Comparison of ENCODE assay signal across 9 cellular contexts in genomic region chr11:83162377-83162776, GRCh38. TPM values are rescaled to one million over a fixed set of nuclear protein-coding genes. Genes with fewer than 3 reads are reported as not detected.
A peak's percentile ranks its signal among the peaks of the same experiment; 100 is the strongest.
DNase-seq lines count a peak whose midpoint lies in the region; ATAC-seq and TF ChIP-seq lines count a peak whose summit lies in the region.
"Had no signal": no experiment of that assay in that cellular context is flagged by ENCODE, and none has a peak within 500 bp of the region (broad histone marks: within the 10 kb centered on the region; RNA-seq: fewer than 3 reads in every experiment).

No MANE protein-coding gene starts in this region.

- no peaks in the 10 kb centered on the region for H3K27me3 Mint-ChIP-seq in stimulated activated naive CD8-positive, alpha-beta T cell treated with anti-CD3 and anti-CD28 coated beads, Interleukin-15, Interleukin-2, amounts not matched to agents 100 ng/mL and 50 ng/mL, for 24 hours

- H3K4me3 ChIP-seq in colonic mucosa: no peak overlapping the region

- no peak for ATAC-seq in stimulated activated naive CD8-positive, alpha-beta T cell treated with anti-CD3 and anti-CD28 coated beads, Interleukin-15, Interleukin-2, amounts not matched to agents 100 U/mL and 50 U/mL, for 24 hours
- peak; percentile 45 for ATAC-seq in HG03469 (IDR thresholded peaks at IDR 0.05; ENCODE audit: unreplicated experiment)
- ATAC-seq in HG02970 (IDR thresholded peaks at IDR 0.05; ENCODE audit: low FRiP score, unreplicated experiment): no peak
- no peak for ATAC-seq in sciatic nerve

- TF ChIP-seq CTCF in colonic mucosa (IDR thresholded peaks at IDR 0.05): no peak

- peaks cover 67% of the 10 kb centered on the region for H3K4me1 Mint-ChIP-seq in stimulated activated naive CD8-positive, alpha-beta T cell treated with anti-CD3 and anti-CD28 coated beads, Interleukin-15, Interleukin-2, amounts not matched to agents 100 ng/mL and 50 ng/mL, for 24 hours (ENCODE audit: low read depth)

- H3K27ac Mint-ChIP-seq in stimulated activated naive CD8-positive, alpha-beta T cell treated with anti-CD3 and anti-CD28 coated beads, Interleukin-15, Interleukin-2, amounts not matched to agents 100 ng/mL and 50 ng/mL, for 24 hours: peak overlapping the region; percentile 67

- no peak for DNase-seq in stimulated activated naive CD8-positive, alpha-beta T cell treated with anti-CD3 and anti-CD28 coated beads, Interleukin-15, Interleukin-2, amounts not matched to agents 100 U/mL and 50 U/mL, for 24 hours
- DNase-seq in colonic mucosa (no peak), sciatic nerve (ENCODE audit: low spot score) (no peak), UCSD-AML1 (lab: John Stamatoyannopoulos, UW; ENCODE audit: unreplicated experiment) (no peak), kidney tubule cell (ENCODE audit: low spot score) (no peak)
- DNase-seq: DMS53 had no signal

- H3K4me1 ChIP-seq in colonic mucosa: no peaks in the 10 kb centered on the region

- no peaks in the 10 kb centered on the region for H3K27me3 ChIP-seq in colonic mucosa

- H3K36me3 Mint-ChIP-seq in stimulated activated naive CD8-positive, alpha-beta T cell treated with anti-CD3 and anti-CD28 coated beads, Interleukin-15, Interleukin-2, amounts not matched to agents 100 ng/mL and 50 ng/mL, for 24 hours (ENCODE audit: low read depth): peaks cover 79% of the 10 kb centered on the region

- H3K4me3 Mint-ChIP-seq in stimulated activated naive CD8-positive, alpha-beta T cell treated with anti-CD3 and anti-CD28 coated beads, Interleukin-15, Interleukin-2, amounts not matched to agents 100 ng/mL and 50 ng/mL, for 24 hours: peak overlapping the region; percentile 99

- H3K9ac ChIP-seq in colonic mucosa (ENCODE audit: low read depth in 2 of 2, low read length in 2 of 2): no peak overlapping the region

- intact Hi-C loops in colonic mucosa (cut with DNase I) (no loop called here), sciatic nerve (cut with DNase I) (no loop called here)

- no peaks in the 10 kb centered on the region for H3K9me3 Mint-ChIP-seq in stimulated activated naive CD8-positive, alpha-beta T cell treated with anti-CD3 and anti-CD28 coated beads, Interleukin-15, Interleukin-2, amounts not matched to agents 100 ng/mL and 50 ng/mL, for 24 hours

- no peaks in the 10 kb centered on the region for H3K9me3 ChIP-seq in colonic mucosa

- peaks cover 9% of the 10 kb centered on the region for H3K36me3 ChIP-seq in colonic mucosa

- H3K27ac ChIP-seq in colonic mucosa: peak overlapping the region; percentile 10

RNA-seq across cellular contexts. Expression of gene PCF11, which starts 5.4 kb away (rescaled TPM):
- total RNA-seq in colonic mucosa: 10 to 100 TPM; 39.2 to 46.0 TPM
- total RNA-seq in sciatic nerve: 84.4 TPM

RNA-seq across cellular contexts. Expression of gene ANKRD42, which starts 31.1 kb away (rescaled TPM):
- total RNA-seq in colonic mucosa (1 to 10 TPM; 8.0 to 8.2 TPM), sciatic nerve (10.7 TPM)
